ENCODE assay signal across 9 cellular contexts in genomic region chr1:51421961-51422360, GRCh38.
DNase-seq lines count a peak whose midpoint lies in the region; ATAC-seq and TF ChIP-seq lines count a peak whose summit lies in the region.
"Had no signal": no experiment of that assay in that cellular context is flagged by ENCODE, and none has a peak within 500 bp of the region (broad histone marks: within the 10 kb centered on the region; RNA-seq: fewer than 3 reads in every experiment).

No MANE protein-coding gene starts in this region.

- H3K9me3 ChIP-seq in HUES6 (ENCODE audit: control insufficient read depth, insufficient read depth, low read depth, low read length) = no peaks in the 10 kb centered on the region
- H3K9me3 ChIP-seq: psoas muscle had no signal

- peaks cover 21% of the 10 kb centered on the region for H3K4me1 ChIP-seq in HUES6 (ENCODE audit: control insufficient read depth, insufficient read depth, low read length)

- ATAC-seq in GM19395 (IDR thresholded peaks at IDR 0.05; ENCODE audit: unreplicated experiment) (no peak), GM19023 (IDR thresholded peaks at IDR 0.05; ENCODE audit: unreplicated experiment) (no peak)

- peak overlapping the region; percentile 92 for H3K27ac Mint-ChIP-seq in neural crest cell (ENCODE audit: unreplicated experiment)

- H3K4me3 Mint-ChIP-seq in neural crest cell = peak overlapping the region; percentile 86

- no peaks in the 10 kb centered on the region for H3K27me3 Mint-ChIP-seq in neural crest cell (ENCODE audit: low read depth)

- H3K36me3 Mint-ChIP-seq in neural crest cell (ENCODE audit: low read depth) = peaks cover 4% of the 10 kb centered on the region

- H3K9ac ChIP-seq in HUES6 (ENCODE audit: low read length) = no peak overlapping the region

- H3K4me1 Mint-ChIP-seq in neural crest cell = peaks cover 34% of the 10 kb centered on the region

- peak overlapping the region; percentile 30; the same call in 1 of the 2 replicates for H3K4me3 ChIP-seq in HUES6 (ENCODE audit: low read depth, low read length)
- H3K4me3 ChIP-seq: psoas muscle had no signal

- 0 out of 2 replicates have a peak, but pooled peaks cover 4% of the 10 kb centered on the region for H3K36me3 ChIP-seq in HUES6 (ENCODE audit: control insufficient read depth, insufficient read depth, low read length)

- no peaks in the 10 kb centered on the region for H3K27me3 ChIP-seq in HUES6 (ENCODE audit: control insufficient read depth, insufficient read depth, low read length)

- H3K9me3 Mint-ChIP-seq in neural crest cell = no peaks in the 10 kb centered on the region

- no peak for TF ChIP-seq CTCF in neural crest cell (conservative IDR thresholded peaks at IDR 0.05)

- peak; percentile 61 for DNase-seq in ELR (ENCODE audit: low read depth)
- DNase-seq in SHP77 treated with DMSO at 0.1 percent for 48 hours (lab: John Stamatoyannopoulos, UW) = peak; percentile 21
- peak; percentile 89 for DNase-seq in fibroblast of peridontal ligament (ENCODE audit: extremely low read depth)
- DNase-seq in neural crest cell (ENCODE audit: low read depth, low spot score) = no peak
- DNase-seq in stimulated activated CD4-positive, alpha-beta T cell treated with anti-CD3 and anti-CD28 coated beads, Interleukin-1b, Interleukin-23, amount 100 ng/mL, for 48 hours = no peak
- DNase-seq: psoas muscle had no signal

- peak overlapping the region; percentile 41 for H3K27ac ChIP-seq in HUES6 (ENCODE audit: low read depth, low read length)
- H3K27ac ChIP-seq: psoas muscle had no signal

Comparison
In these comparisons a context has a peak if more than half of its experiments do, and no peak if none do; other contexts are left out.
1. DNase-seq: peak in ELR (single experiment), SHP77 treated with DMSO at 0.1 percent for 48 hours (single experiment) and fibroblast of peridontal ligament (single experiment); none in neural crest cell (single experiment) and stimulated activated CD4-positive, alpha-beta T cell treated with anti-CD3 and anti-CD28 coated beads, Interleukin-1b, Interleukin-23, amount 100 ng/mL, for 48 hours (single experiment).